In the genomic region with DNA sequence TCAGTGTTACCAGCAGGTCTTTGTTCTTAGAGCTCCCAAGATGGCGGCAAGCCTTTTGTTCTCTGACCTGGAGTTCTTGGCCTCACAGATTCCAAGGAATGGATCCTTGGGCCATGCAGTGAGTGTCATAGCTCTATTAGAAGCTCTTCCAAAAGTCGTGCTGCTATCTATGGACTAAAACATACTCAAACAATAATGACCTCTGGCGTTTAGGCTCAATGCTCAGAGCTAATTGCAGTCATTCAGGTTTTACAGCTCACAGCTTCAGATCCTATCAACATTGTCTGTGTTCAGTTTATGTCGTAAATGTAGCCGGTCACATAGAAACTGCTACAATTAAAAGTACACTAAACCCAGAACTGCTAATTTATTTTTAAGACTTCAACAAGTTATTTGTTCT, we compare ENCODE assay signal across 13 cellular contexts. TPM values are rescaled to one million over a fixed set of nuclear protein-coding genes. Genes with fewer than 3 reads are reported as not detected.
"Had no signal": no experiment of that assay in that cellular context is flagged by ENCODE, and none has a peak within 500 bp of the region (broad histone marks: within the 10 kb centered on the region; RNA-seq: fewer than 3 reads in every experiment).

No MANE protein-coding gene starts in this region.

- ATAC-seq: left lung, pancreas had no signal

- H3K27me3 ChIP-seq: adrenal gland, left lung, pancreas, stomach had no signal

- H3K4me1 ChIP-seq: adrenal gland, pancreas had no signal

- H3K36me3 ChIP-seq: adrenal gland, pancreas had no signal

- H3K9me3 ChIP-seq: pancreas had no signal

- H3K27ac ChIP-seq: adrenal gland, left lung, pancreas, stomach had no signal

- H3K4me3 ChIP-seq: adrenal gland, left lung, pancreas, stomach had no signal

- DNase-seq: activated CD4-positive, alpha-beta T cell treated with anti-CD3 and anti-CD28 coated beads, Interleukin-2, amount 50 U/mL, for 1 hour; activated naive CD4-positive, alpha-beta T cell treated with anti-CD3 and anti-CD28 coated beads, Interleukin-2, amount 50 U/mL, for 16 hours; activated T-cell treated with anti-CD3 and anti-CD28 coated beads, Interleukin-2, amount 50 U/mL, for 1 hour; adrenal gland; central memory CD4-positive, alpha-beta T cell; cortex of kidney; effector CD8-positive, alpha-beta T cell; left lung; pancreas; stimulated activated CD4-positive, alpha-beta T cell treated with anti-CD3 and anti-CD28 coated beads, Interleukin-4, amount 100 ng/mL, for 4 hours; stomach had no signal

RNA-seq across cellular contexts. Expression of a gene that starts 22.2 kb away (rescaled TPM):
- total RNA-seq: neural crest cell had no signal

RNA-seq across cellular contexts. Expression of a gene that starts 35.5 kb away (rescaled TPM):
- total RNA-seq: neural crest cell; T-helper 2 cell treated with Interferon-gamma antibody and Interleukin-4, amounts not matched to agents 100 ng/mL and 5 ng/mL, for 36 hours had no signal

RNA-seq across cellular contexts. Expression of a gene that starts 58.5 kb away (rescaled TPM):
- total RNA-seq: neural crest cell had no signal
